In genomic region chr11:83132191-83132590, GRCh38 we compare ENCODE assay signal across 18 cellular contexts.
"Had no signal": no experiment of that assay in that cellular context is flagged by ENCODE, and none has a peak within 500 bp of the region (broad histone marks: within the 10 kb centered on the region; RNA-seq: fewer than 3 reads in every experiment).

No MANE protein-coding gene starts in this region.

- H3K4me1 ChIP-seq: heart left ventricle, parathyroid adenoma, transverse colon had no signal

- H3K27ac ChIP-seq: coronary artery, heart left ventricle, parathyroid adenoma, testis, transverse colon had no signal

- H3K79me2 ChIP-seq: parathyroid adenoma had no signal

- H3K27me3 ChIP-seq: heart left ventricle, testis, transverse colon had no signal

- DNase-seq: effector CD4-positive, alpha-beta T cell; endodermal cell; erythroblast; foreskin melanocyte; heart left ventricle; hippocampal formation; kidney glomerular epithelial cell; mesendoderm; naive B cell; stimulated activated CD4-positive, alpha-beta T cell treated with anti-CD3 and anti-CD28 coated beads, Interleukin-2, amount 100 ng/mL, for 24 hours; stimulated activated CD4-positive, alpha-beta T cell treated with anti-CD3 and anti-CD28 coated beads, Interleukin-4, amount 100 ng/mL, for 4 hours; stimulated activated naive B cell treated with anti-CD40 and anti-IgM and Interleukin-4, amounts not matched to agents 10 μg/mL and 1 μg/mL and 100 μg/mL, for 72 hours; stimulated activated naive CD8-positive, alpha-beta T cell treated with anti-CD3 and anti-CD28 coated beads, Interleukin-15, amount 100 ng/mL, for 72 hours; testis; transverse colon had no signal

- H2AFZ ChIP-seq: parathyroid adenoma had no signal

- H3K4me3 ChIP-seq: coronary artery, heart left ventricle, testis, transverse colon had no signal

- H3K36me3 ChIP-seq: heart left ventricle, transverse colon had no signal

- ATAC-seq: heart left ventricle; sciatic nerve; stimulated activated naive B cell treated with anti-CD40 and anti-IgM and Interleukin-4, amounts not matched to agents 10 μg/mL and 1 μg/mL and 100 μg/mL, for 72 hours; stimulated activated naive CD8-positive, alpha-beta T cell treated with anti-CD3 and anti-CD28 coated beads, Interleukin-15, amount 100 ng/mL, for 72 hours had no signal

- H3K9me3 ChIP-seq: heart left ventricle, testis, transverse colon had no signal
